In the genomic region with DNA sequence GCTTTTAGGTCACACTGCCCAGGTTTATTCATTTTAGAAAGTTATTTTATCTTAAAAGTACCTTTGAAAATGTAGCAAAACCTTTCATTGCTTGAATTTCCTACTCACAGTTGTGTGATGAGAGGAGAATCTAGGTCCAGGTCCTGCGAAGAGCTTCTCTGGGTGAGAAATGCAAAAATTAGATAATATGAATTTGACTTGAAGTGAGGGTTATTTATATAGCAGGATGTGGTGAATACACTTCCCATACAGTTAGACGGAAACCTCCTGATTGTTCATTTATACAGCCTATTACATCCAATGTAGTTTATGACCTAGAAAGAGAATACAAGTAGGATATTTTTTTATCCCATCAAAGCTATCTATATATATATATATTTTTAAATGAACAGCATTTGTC, we compare ENCODE assay signal across 1 cellular context.
TF ChIP-seq lines count a peak whose summit lies in the region.

No MANE protein-coding gene starts in this region.

TF ChIP-seq in K562, 482 proteins besides CTCF, POLR2A, EP300 and RAD21:
- TF ChIP-seq, protein P1, sequence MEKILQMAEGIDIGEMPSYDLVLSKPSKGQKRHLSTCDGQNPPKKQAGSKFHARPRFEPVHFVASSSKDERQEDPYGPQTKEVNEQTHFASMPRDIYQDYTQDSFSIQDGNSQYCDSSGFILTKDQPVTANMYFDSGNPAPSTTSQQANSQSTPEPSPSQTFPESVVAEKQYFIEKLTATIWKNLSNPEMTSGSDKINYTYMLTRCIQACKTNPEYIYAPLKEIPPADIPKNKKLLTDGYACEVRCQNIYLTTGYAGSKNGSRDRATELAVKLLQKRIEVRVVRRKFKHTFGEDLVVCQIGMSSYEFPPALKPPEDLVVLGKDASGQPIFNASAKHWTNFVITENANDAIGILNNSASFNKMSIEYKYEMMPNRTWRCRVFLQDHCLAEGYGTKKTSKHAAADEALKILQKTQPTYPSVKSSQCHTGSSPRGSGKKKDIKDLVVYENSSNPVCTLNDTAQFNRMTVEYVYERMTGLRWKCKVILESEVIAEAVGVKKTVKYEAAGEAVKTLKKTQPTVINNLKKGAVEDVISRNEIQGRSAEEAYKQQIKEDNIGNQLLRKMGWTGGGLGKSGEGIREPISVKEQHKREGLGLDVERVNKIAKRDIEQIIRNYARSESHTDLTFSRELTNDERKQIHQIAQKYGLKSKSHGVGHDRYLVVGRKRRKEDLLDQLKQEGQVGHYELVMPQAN (IDR thresholded peaks at IDR 0.05; ENCODE audit: borderline replicate concordance), result no peak
- TF ChIP-seq ELF1 (tag; IDR thresholded peaks at IDR 0.05) (no peak), POLR3A (IDR thresholded peaks at IDR 0.05; ENCODE audit: borderline replicate concordance, extremely low read depth, insufficient read depth, insufficient read length) (no peak), ETV1 (tag; conservative IDR thresholded peaks at IDR 0.05; ENCODE audit: low read depth) (no peak), ATF7 (IDR thresholded peaks at IDR 0.05) (no peak), CHD1 (IDR thresholded peaks at IDR 0.05; ENCODE audit: low read length) (no peak), ZC3H4 (CRISPR knock-in tag; IDR thresholded peaks at IDR 0.05; ENCODE audit: borderline replicate concordance) (no peak), BRD9 (IDR thresholded peaks at IDR 0.05; ENCODE audit: low read depth, partially characterized antibody) (no peak), PHF8 (IDR thresholded peaks at IDR 0.05; ENCODE audit: borderline replicate concordance, low read length) (no peak), SLC30A9 (CRISPR knock-in tag; IDR thresholded peaks at IDR 0.05) (no peak), ZNF184 (CRISPR knock-in tag; IDR thresholded peaks at IDR 0.05) (no peak), CCAR2 (IDR thresholded peaks at IDR 0.05; ENCODE audit: low read depth, low read length) (no peak), SPI1 (IDR thresholded peaks at IDR 0.05; ENCODE audit: borderline replicate concordance, low read depth, low read length) (no peak), RCOR1 (IDR thresholded peaks at IDR 0.05; ENCODE audit: borderline replicate concordance in 1 of 2, low read depth in 2 of 2, low read length in 2 of 2) (no peak), ZNF398 (CRISPR knock-in tag; IDR thresholded peaks at IDR 0.05) (no peak), HNRNPK (IDR thresholded peaks at IDR 0.05; ENCODE audit: low read depth, low read length, poor library complexity, severe bottlenecking) (no peak), SRF (CRISPR knock-in tag; IDR thresholded peaks at IDR 0.05) (no peak), ZZZ3 (IDR thresholded peaks at IDR 0.05) (no peak), ZNF133 (CRISPR knock-in tag; IDR thresholded peaks at IDR 0.05) (no peak), CHD4 (IDR thresholded peaks at IDR 0.05; ENCODE audit: insufficient read depth, insufficient replicate concordance, low read depth, low read length, poor library complexity, severe bottlenecking) (no peak)
